Comparison of ENCODE assay signal across 26 cellular contexts in the genomic region with DNA sequence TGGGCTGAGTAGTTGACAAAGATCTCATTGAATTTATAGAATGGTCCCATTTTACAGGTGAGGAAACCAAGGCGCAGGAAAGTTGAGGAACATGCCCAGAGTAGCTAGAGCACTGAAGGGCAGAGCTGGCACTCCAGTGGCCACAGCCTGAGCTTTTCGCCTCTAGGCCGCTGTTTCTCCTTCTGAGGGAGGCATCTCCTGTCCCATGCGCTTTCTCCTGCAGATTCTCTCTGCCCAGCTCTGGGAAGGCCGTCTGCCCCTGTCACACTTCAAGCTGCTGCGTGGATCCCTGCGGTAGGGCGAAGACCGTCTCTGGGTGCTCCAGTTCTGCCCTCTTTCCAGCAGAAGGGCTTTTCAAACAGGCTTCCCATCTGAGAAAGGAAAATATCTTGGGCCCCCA.
"Had no signal": no experiment of that assay in that cellular context is flagged by ENCODE, and none has a peak within 500 bp of the region (broad histone marks: within the 10 kb centered on the region; RNA-seq: fewer than 3 reads in every experiment).

No MANE protein-coding gene starts in this region.

- DNase-seq: activated CD4-positive, alpha-beta memory T cell treated with anti-CD3 and anti-CD28 coated beads for 36 hours; activated CD4-positive, alpha-beta T cell treated with anti-CD3 and anti-CD28 coated beads for 36 hours; activated CD4-positive, alpha-beta T cell treated with anti-CD3 and anti-CD28 coated beads, Interleukin-2, amount 10 ng/mL, durations not matched to agents 24 days and 14 days; activated CD4-positive, CD25-positive, alpha-beta regulatory T cell; activated CD4-positive, CD25-positive, alpha-beta regulatory T cell treated with anti-CD3 and anti-CD28 coated beads, Interleukin-2, amount 50 U/mL, for 72 hours; activated CD8-positive, alpha-beta memory T cell treated with anti-CD3 and anti-CD28 coated beads, Interleukin-2, amount 10 ng/mL, durations not matched to agents 7 days and 5 days; activated CD8-positive, alpha-beta memory T cell treated with anti-CD3 and anti-CD28 coated beads, Interleukin-2, amount 50 U/mL, for 4 hours; activated CD8-positive, alpha-beta T cell treated with anti-CD3 and anti-CD28 coated beads, Interleukin-2, amount 10 ng/mL, durations not matched to agents 7 days and 5 days; activated naive CD4-positive, alpha-beta T cell treated with anti-CD3 and anti-CD28 coated beads for 36 hours; activated naive CD8-positive, alpha-beta T cell treated with anti-CD3 and anti-CD28 coated beads for 36 hours; activated naive CD8-positive, alpha-beta T cell treated with anti-CD3 and anti-CD28 coated beads, Interleukin-2, amount 50 U/mL, for 24 hours; activated T-cell treated with anti-CD3 and anti-CD28 coated beads, Interleukin-2, amount 50 U/mL, for 1 hour; activated T-cell treated with anti-CD3 and anti-CD28 coated beads, Interleukin-2, amount 50 U/mL, for 72 hours; adrenal gland; amygdala; aorta; body of pancreas; caudate nucleus; cortex of kidney; dermis blood vessel endothelial cell; effector CD4-positive, alpha-beta T cell; effector memory CD8-positive, alpha-beta T cell; foreskin fibroblast; T-helper 2 cell had no signal

- H3K27ac ChIP-seq: adrenal gland, body of pancreas had no signal

- H3K36me3 Mint-ChIP-seq: activated CD4-positive, alpha-beta memory T cell treated with anti-CD3 and anti-CD28 coated beads for 36 hours; activated CD8-positive, alpha-beta memory T cell treated with anti-CD3 and anti-CD28 coated beads, Interleukin-2, amount 10 ng/mL, durations not matched to agents 7 days and 5 days; activated naive CD4-positive, alpha-beta T cell treated with anti-CD3 and anti-CD28 coated beads, Interleukin-2, amount 50 U/mL, for 24 hours; activated naive CD8-positive, alpha-beta T cell treated with anti-CD3 and anti-CD28 coated beads for 36 hours had no signal

- H3K9me3 ChIP-seq: adrenal gland, body of pancreas had no signal

- H3K4me3 Mint-ChIP-seq: activated CD4-positive, alpha-beta memory T cell treated with anti-CD3 and anti-CD28 coated beads for 36 hours; activated CD4-positive, alpha-beta T cell treated with anti-CD3 and anti-CD28 coated beads for 36 hours; activated CD4-positive, alpha-beta T cell treated with anti-CD3 and anti-CD28 coated beads, Interleukin-2, amount 10 ng/mL, durations not matched to agents 24 days and 14 days; activated CD8-positive, alpha-beta memory T cell treated with anti-CD3 and anti-CD28 coated beads, Interleukin-2, amount 10 ng/mL, durations not matched to agents 7 days and 5 days; activated CD8-positive, alpha-beta T cell treated with anti-CD3 and anti-CD28 coated beads, Interleukin-2, amount 10 ng/mL, durations not matched to agents 7 days and 5 days; activated naive CD4-positive, alpha-beta T cell treated with anti-CD3 and anti-CD28 coated beads for 36 hours; activated naive CD4-positive, alpha-beta T cell treated with anti-CD3 and anti-CD28 coated beads, Interleukin-2, amount 50 U/mL, for 24 hours; activated naive CD8-positive, alpha-beta T cell treated with anti-CD3 and anti-CD28 coated beads for 36 hours; activated naive CD8-positive, alpha-beta T cell treated with anti-CD3 and anti-CD28 coated beads, Interleukin-2, amount 50 U/mL, for 24 hours; activated T-cell treated with anti-CD3 and anti-CD28 coated beads, Interleukin-2, amount 50 U/mL, for 72 hours; effector memory CD8-positive, alpha-beta T cell had no signal

- H3K4me3 ChIP-seq: adrenal gland, body of pancreas had no signal

- H3K4me1 ChIP-seq: adrenal gland had no signal

- H3K9me3 Mint-ChIP-seq: activated CD4-positive, alpha-beta memory T cell treated with anti-CD3 and anti-CD28 coated beads for 36 hours; activated CD4-positive, alpha-beta T cell treated with anti-CD3 and anti-CD28 coated beads, Interleukin-2, amount 10 ng/mL, durations not matched to agents 24 days and 14 days; activated naive CD4-positive, alpha-beta T cell treated with anti-CD3 and anti-CD28 coated beads for 36 hours; activated naive CD4-positive, alpha-beta T cell treated with anti-CD3 and anti-CD28 coated beads, Interleukin-2, amount 50 U/mL, for 24 hours; activated naive CD8-positive, alpha-beta T cell treated with anti-CD3 and anti-CD28 coated beads for 36 hours; activated naive CD8-positive, alpha-beta T cell treated with anti-CD3 and anti-CD28 coated beads, Interleukin-2, amount 50 U/mL, for 24 hours; effector memory CD8-positive, alpha-beta T cell had no signal

- ATAC-seq: activated CD4-positive, alpha-beta T cell treated with anti-CD3 and anti-CD28 coated beads for 36 hours; activated CD8-positive, alpha-beta memory T cell treated with anti-CD3 and anti-CD28 coated beads, Interleukin-2, amount 10 ng/mL, durations not matched to agents 7 days and 5 days; activated CD8-positive, alpha-beta T cell treated with anti-CD3 and anti-CD28 coated beads, Interleukin-2, amount 10 ng/mL, durations not matched to agents 7 days and 5 days; activated naive CD8-positive, alpha-beta T cell treated with anti-CD3 and anti-CD28 coated beads, Interleukin-2, amount 50 U/mL, for 24 hours; activated T-cell treated with anti-CD3 and anti-CD28 coated beads, Interleukin-2, amount 50 U/mL, for 72 hours; body of pancreas; effector memory CD8-positive, alpha-beta T cell; esophagus mucosa had no signal

- H3K36me3 ChIP-seq: adrenal gland had no signal

- H3K27ac Mint-ChIP-seq: activated CD4-positive, alpha-beta memory T cell treated with anti-CD3 and anti-CD28 coated beads for 36 hours; activated CD4-positive, alpha-beta T cell treated with anti-CD3 and anti-CD28 coated beads for 36 hours; activated CD4-positive, alpha-beta T cell treated with anti-CD3 and anti-CD28 coated beads, Interleukin-2, amount 10 ng/mL, durations not matched to agents 24 days and 14 days; activated CD8-positive, alpha-beta memory T cell treated with anti-CD3 and anti-CD28 coated beads, Interleukin-2, amount 10 ng/mL, durations not matched to agents 7 days and 5 days; activated CD8-positive, alpha-beta T cell treated with anti-CD3 and anti-CD28 coated beads, Interleukin-2, amount 10 ng/mL, durations not matched to agents 7 days and 5 days; activated naive CD4-positive, alpha-beta T cell treated with anti-CD3 and anti-CD28 coated beads for 36 hours; activated naive CD4-positive, alpha-beta T cell treated with anti-CD3 and anti-CD28 coated beads, Interleukin-2, amount 50 U/mL, for 24 hours; activated naive CD8-positive, alpha-beta T cell treated with anti-CD3 and anti-CD28 coated beads for 36 hours; activated naive CD8-positive, alpha-beta T cell treated with anti-CD3 and anti-CD28 coated beads, Interleukin-2, amount 50 U/mL, for 24 hours; activated T-cell treated with anti-CD3 and anti-CD28 coated beads, Interleukin-2, amount 50 U/mL, for 72 hours; effector memory CD8-positive, alpha-beta T cell had no signal

- H3K4me1 Mint-ChIP-seq: activated CD4-positive, alpha-beta T cell treated with anti-CD3 and anti-CD28 coated beads for 36 hours; activated CD4-positive, alpha-beta T cell treated with anti-CD3 and anti-CD28 coated beads, Interleukin-2, amount 10 ng/mL, durations not matched to agents 24 days and 14 days; activated CD8-positive, alpha-beta memory T cell treated with anti-CD3 and anti-CD28 coated beads, Interleukin-2, amount 10 ng/mL, durations not matched to agents 7 days and 5 days; activated naive CD4-positive, alpha-beta T cell treated with anti-CD3 and anti-CD28 coated beads, Interleukin-2, amount 50 U/mL, for 24 hours; activated naive CD8-positive, alpha-beta T cell treated with anti-CD3 and anti-CD28 coated beads for 36 hours; activated naive CD8-positive, alpha-beta T cell treated with anti-CD3 and anti-CD28 coated beads, Interleukin-2, amount 50 U/mL, for 24 hours had no signal
